22 cellular contexts compared by ENCODE assay signal in genomic region chr19:50580240-50580639, GRCh38. TPM values are rescaled to one million over a fixed set of nuclear protein-coding genes. Genes with fewer than 3 reads are reported as not detected.
"Had no signal": no experiment of that assay in that cellular context is flagged by ENCODE, and none has a peak within 500 bp of the region (broad histone marks: within the 10 kb centered on the region; RNA-seq: fewer than 3 reads in every experiment).

No MANE protein-coding gene starts in this region.

- H3K27ac Mint-ChIP-seq: IgD-negative memory B cell had no signal

- H3K27ac ChIP-seq: HL-60 had no signal

- H3K9me3 ChIP-seq: SK-N-SH had no signal

- DNase-seq: KBM-7, NCI-H1092, NCI-H1436, NCI-H187, NCI-H2029, NCI-H2081 treated with DMSO at 0.1 percent for 48 hours, NCI-H2171, NCI-H226, NCI-H446, NCI-H510A, NCI-H524 treated with DMSO at 0.1 percent for 48 hours, NCI-H69, NCI-H774, RPMI8226, SHP77, SK-N-SH had no signal

- FAIRE-seq: HTR-8/SVneo, RCC 7860 had no signal

- H3K4me2 ChIP-seq: SK-N-SH had no signal

- H3K9ac ChIP-seq: SK-N-SH had no signal

- H3K4me3 Mint-ChIP-seq: IgD-negative memory B cell had no signal

RNA-seq across cellular contexts. Expression of gene LRRC4B, which starts 12.0 kb away (rescaled TPM):
- total RNA-seq: LHCN-M2, MCF 10A had no signal
- polyA plus RNA-seq: IgD-negative memory B cell had no signal

RNA-seq across cellular contexts. Expression of gene SYT3, which starts 59.4 kb away (rescaled TPM):
- total RNA-seq: MCF 10A had no signal
- polyA plus RNA-seq: IgD-negative memory B cell had no signal
